ENCODE assay signal across 8 cellular contexts in genomic region chr4:67746797-67747495, GRCh38. TPM values are rescaled to one million over a fixed set of nuclear protein-coding genes. Genes with fewer than 3 reads are reported as not detected.
DNase-seq lines count a peak whose midpoint lies in the region; ATAC-seq and TF ChIP-seq lines count a peak whose summit lies in the region.

No MANE protein-coding gene starts in this region.

- H3K27me3 Mint-ChIP-seq in CD14-positive monocyte (ENCODE audit: low read depth in 3 of 3) = no peaks in the 10 kb centered on the region
- no peaks in the 10 kb centered on the region for H3K27me3 Mint-ChIP-seq in activated naive CD8-positive, alpha-beta T cell treated with anti-CD3 and anti-CD28 coated beads, Interleukin-2, amount 50 U/mL, for 24 hours
- no peaks in the 10 kb centered on the region for H3K27me3 Mint-ChIP-seq in activated CD4-positive, alpha-beta memory T cell treated with anti-CD3 and anti-CD28 coated beads, Interleukin-2, amount 10 ng/mL, durations not matched to agents 7 days and 5 days

- no peak overlapping the region for H3K4me3 ChIP-seq in KMS-11 (IDR thresholded peaks at IDR 0.05; ENCODE audit: insufficient read depth, low read depth, low read length)
- no peak overlapping the region for H3K4me3 ChIP-seq in upper lobe of right lung

- no peaks in the 10 kb centered on the region for H3K9me3 ChIP-seq in upper lobe of right lung

- DNase-seq in CD14-positive monocyte (ENCODE audit: low spot score) (no peak), GM13976 (ENCODE audit: low spot score) (peak; percentile 18), kidney glomerular epithelial cell (lab: John Stamatoyannopoulos, UW) (peak; percentile 64), upper lobe of right lung (no peak), HK-2 (ENCODE audit: unreplicated experiment) (no peak)
- DNase-seq in activated naive CD8-positive, alpha-beta T cell treated with anti-CD3 and anti-CD28 coated beads, Interleukin-2, amount 50 U/mL, for 24 hours = no peak
- DNase-seq in activated CD4-positive, alpha-beta memory T cell treated with anti-CD3 and anti-CD28 coated beads, Interleukin-2, amount 10 ng/mL, durations not matched to agents 7 days and 5 days = no peak

- no peak overlapping the region for H3K27ac Mint-ChIP-seq in CD14-positive monocyte
- peak overlapping the region; percentile 76 for H3K27ac Mint-ChIP-seq in activated naive CD8-positive, alpha-beta T cell treated with anti-CD3 and anti-CD28 coated beads, Interleukin-2, amount 50 U/mL, for 24 hours
- H3K27ac Mint-ChIP-seq in activated CD4-positive, alpha-beta memory T cell treated with anti-CD3 and anti-CD28 coated beads, Interleukin-2, amount 10 ng/mL, durations not matched to agents 7 days and 5 days = no peak overlapping the region

- in situ Hi-C loops in GM13976 (cut with MboI; ENCODE audit: low sequenced_read_pairs, unreplicated experiment) = no loop called here

- H3K36me3 ChIP-seq in KMS-11 (ENCODE audit: insufficient read depth) (no peaks in the 10 kb centered on the region), upper lobe of right lung (no peaks in the 10 kb centered on the region)

- peak; percentile 73 for TF ChIP-seq CTCF in CD14-positive monocyte (IDR thresholded peaks at IDR 0.05)
- peak; percentile 28 for TF ChIP-seq CTCF in GM13976 (IDR thresholded peaks at IDR 0.05; ENCODE audit: borderline replicate concordance, control extremely low read depth, extremely low read depth, insufficient read depth, missing control alignments)
- peak; percentile 88 for TF ChIP-seq CTCF in KMS-11 (conservative IDR thresholded peaks at IDR 0.05; ENCODE audit: low read depth, low read length)
- TF ChIP-seq CTCF in upper lobe of right lung (IDR thresholded peaks at IDR 0.05) = peak; percentile 72

- no peaks in the 10 kb centered on the region for H3K79me2 ChIP-seq in KMS-11 (ENCODE audit: insufficient read depth, low read depth)

- peaks cover 23% of the 10 kb centered on the region for H3K4me1 ChIP-seq in KMS-11 (ENCODE audit: low read depth, poor library complexity, severe bottlenecking)
- H3K4me1 ChIP-seq in upper lobe of right lung = no peaks in the 10 kb centered on the region

- no peaks in the 10 kb centered on the region for H3K9me3 Mint-ChIP-seq in CD14-positive monocyte
- no peaks in the 10 kb centered on the region for H3K9me3 Mint-ChIP-seq in activated naive CD8-positive, alpha-beta T cell treated with anti-CD3 and anti-CD28 coated beads, Interleukin-2, amount 50 U/mL, for 24 hours
- no peaks in the 10 kb centered on the region for H3K9me3 Mint-ChIP-seq in activated CD4-positive, alpha-beta memory T cell treated with anti-CD3 and anti-CD28 coated beads, Interleukin-2, amount 10 ng/mL, durations not matched to agents 7 days and 5 days

- H3K4me1 Mint-ChIP-seq in CD14-positive monocyte = no peaks in the 10 kb centered on the region
- H3K4me1 Mint-ChIP-seq in activated naive CD8-positive, alpha-beta T cell treated with anti-CD3 and anti-CD28 coated beads, Interleukin-2, amount 50 U/mL, for 24 hours = peaks cover 9% of the 10 kb centered on the region
- H3K4me1 Mint-ChIP-seq in activated CD4-positive, alpha-beta memory T cell treated with anti-CD3 and anti-CD28 coated beads, Interleukin-2, amount 10 ng/mL, durations not matched to agents 7 days and 5 days = peaks cover 4% of the 10 kb centered on the region

- H2AFZ ChIP-seq in KMS-11 (ENCODE audit: low read depth) = no peak overlapping the region; the same call in 1 of the 2 replicates

- peak; percentile 76 for ATAC-seq in activated naive CD8-positive, alpha-beta T cell treated with anti-CD3 and anti-CD28 coated beads, Interleukin-2, amount 50 U/mL, for 24 hours
- no peak for ATAC-seq in upper lobe of right lung

- no peaks in the 10 kb centered on the region for H4K20me1 ChIP-seq in KMS-11 (ENCODE audit: insufficient read depth)

- CTCF ChIA-PET in activated CD4-positive, alpha-beta memory T cell treated with anti-CD3 and anti-CD28 coated beads, Interleukin-2, amount 10 ng/mL, durations not matched to agents 7 days and 5 days (lab: Charles Lee) = interaction anchor here (0.7 to 2.4 kb wide), 17 partner anchors 8 to 429 kb away, joined by 3 to 9 read pairs (median 3); partner anchors contain the start of gene UBA6

- H3K9ac ChIP-seq in KMS-11 = no peak overlapping the region

- intact Hi-C loops in CD14-positive monocyte (cut with micrococcal nuclease) = loop anchor here in 1 of 2 donors (10.0 kb wide), 1 partner anchor 428 kb away; no protein-coding TSS in a partner anchor
- intact Hi-C loops in upper lobe of right lung (cut with DNase I) = no loop called here

- H3K36me3 Mint-ChIP-seq in CD14-positive monocyte = no peaks in the 10 kb centered on the region
- peaks cover 2% of the 10 kb centered on the region for H3K36me3 Mint-ChIP-seq in activated naive CD8-positive, alpha-beta T cell treated with anti-CD3 and anti-CD28 coated beads, Interleukin-2, amount 50 U/mL, for 24 hours (ENCODE audit: low read depth)
- H3K36me3 Mint-ChIP-seq in activated CD4-positive, alpha-beta memory T cell treated with anti-CD3 and anti-CD28 coated beads, Interleukin-2, amount 10 ng/mL, durations not matched to agents 7 days and 5 days (ENCODE audit: low read depth) = no peaks in the 10 kb centered on the region

- POLR2A ChIA-PET in activated CD4-positive, alpha-beta memory T cell treated with anti-CD3 and anti-CD28 coated beads, Interleukin-2, amount 10 ng/mL, durations not matched to agents 7 days and 5 days (lab: Charles Lee) = no interaction called here

- H3K27me3 ChIP-seq in KMS-11 (ENCODE audit: insufficient read depth, low read depth) = no peaks in the 10 kb centered on the region
- no peaks in the 10 kb centered on the region for H3K27me3 ChIP-seq in upper lobe of right lung

- H3K27ac ChIP-seq in KMS-11 = no peak overlapping the region
- no peak overlapping the region for H3K27ac ChIP-seq in upper lobe of right lung

- no peak overlapping the region for H3K4me2 ChIP-seq in KMS-11

- H3K4me3 Mint-ChIP-seq in CD14-positive monocyte = no peak overlapping the region
- peak overlapping the region; percentile 37 for H3K4me3 Mint-ChIP-seq in activated naive CD8-positive, alpha-beta T cell treated with anti-CD3 and anti-CD28 coated beads, Interleukin-2, amount 50 U/mL, for 24 hours
- no peak overlapping the region for H3K4me3 Mint-ChIP-seq in activated CD4-positive, alpha-beta memory T cell treated with anti-CD3 and anti-CD28 coated beads, Interleukin-2, amount 10 ng/mL, durations not matched to agents 7 days and 5 days

RNA-seq across cellular contexts. Expression of gene GNRHR, which starts 7.2 kb away (rescaled TPM):
- not detected for polyA plus RNA-seq in CD14-positive monocyte
- total RNA-seq in upper lobe of right lung = not detected
- not detected for total RNA-seq in activated CD4-positive, alpha-beta memory T cell treated with anti-CD3 and anti-CD28 coated beads, Interleukin-2, amount 10 ng/mL, durations not matched to agents 7 days and 5 days

RNA-seq across cellular contexts. Expression of gene UBA6, which starts 46.0 kb away (rescaled TPM):
- polyA plus RNA-seq in CD14-positive monocyte = 10 to 100 TPM in 1 of 2 donors, 1 to 10 TPM in 1; 8.4 to 21.0 TPM
- total RNA-seq in upper lobe of right lung = 48.5 TPM
- 100 to 1,000 TPM; 116 to 117 TPM for total RNA-seq in activated CD4-positive, alpha-beta memory T cell treated with anti-CD3 and anti-CD28 coated beads, Interleukin-2, amount 10 ng/mL, durations not matched to agents 7 days and 5 days

Comparison
In these comparisons a context has a peak if more than half of its experiments do, and no peak if none do; other contexts are left out.
1. DNase-seq: peak in GM13976 (single experiment) and kidney glomerular epithelial cell (single experiment); none in CD14-positive monocyte (single experiment), activated naive CD8-positive, alpha-beta T cell treated with anti-CD3 and anti-CD28 coated beads, Interleukin-2, amount 50 U/mL, for 24 hours (single experiment), upper lobe of right lung (single experiment), HK-2 (single experiment) and activated CD4-positive, alpha-beta memory T cell treated with anti-CD3 and anti-CD28 coated beads, Interleukin-2, amount 10 ng/mL, durations not matched to agents 7 days and 5 days (single experiment).
2. CTCF ChIP-seq: peak in every context shown above with its lines; median percentile 88 in KMS-11; 73 in CD14-positive monocyte; 72 in upper lobe of right lung; 28 in GM13976.